32 cellular contexts compared by ENCODE assay signal in genomic region chr1:95453053-95453452, GRCh38.
"Had no signal": no experiment of that assay in that cellular context is flagged by ENCODE, and none has a peak within 500 bp of the region (broad histone marks: within the 10 kb centered on the region; RNA-seq: fewer than 3 reads in every experiment).

No MANE protein-coding gene starts in this region.

- H3K27me3 ChIP-seq: MG63 had no signal

- DNase-seq: Karpas-422, Kasumi-1, MG63, MM.1S, MV-4-11, NCI-H1048, NCI-H1092, NCI-H1092 treated with DMSO at 0.1 percent for 48 hours, NCI-H1105, NCI-H1105 treated with DMSO at 0.1 percent for 48 hours, NCI-H1417 treated with DMSO at 0.1 percent for 48 hours, NCI-H1436, NCI-H1436 treated with DMSO at 0.1 percent for 48 hours, NCI-H146, NCI-H1694, NCI-H1694 treated with DMSO at 0.1 percent for 48 hours, NCI-H187, NCI-H187 treated with DMSO at 0.1 percent for 48 hours, NCI-H1930, NCI-H2029, NCI-H2029 treated with DMSO at 0.1 percent for 48 hours, NCI-H2081, NCI-H2081 treated with DMSO at 0.1 percent for 48 hours, NCI-H2107, NCI-H2171, NCI-H226, NCI-H345, NCI-H446, NCI-H446 treated with DMSO at 0.1 percent for 48 hours, NCI-H510A, NCI-H510A treated with DMSO at 0.1 percent for 48 hours, NCI-H524 had no signal

- H3K36me3 ChIP-seq: MG63 had no signal

- H3K4me3 ChIP-seq: MG63 had no signal

- H3K9me3 ChIP-seq: MG63 had no signal
